Comparison of ENCODE assay signal across 9 cellular contexts in the genomic region with DNA sequence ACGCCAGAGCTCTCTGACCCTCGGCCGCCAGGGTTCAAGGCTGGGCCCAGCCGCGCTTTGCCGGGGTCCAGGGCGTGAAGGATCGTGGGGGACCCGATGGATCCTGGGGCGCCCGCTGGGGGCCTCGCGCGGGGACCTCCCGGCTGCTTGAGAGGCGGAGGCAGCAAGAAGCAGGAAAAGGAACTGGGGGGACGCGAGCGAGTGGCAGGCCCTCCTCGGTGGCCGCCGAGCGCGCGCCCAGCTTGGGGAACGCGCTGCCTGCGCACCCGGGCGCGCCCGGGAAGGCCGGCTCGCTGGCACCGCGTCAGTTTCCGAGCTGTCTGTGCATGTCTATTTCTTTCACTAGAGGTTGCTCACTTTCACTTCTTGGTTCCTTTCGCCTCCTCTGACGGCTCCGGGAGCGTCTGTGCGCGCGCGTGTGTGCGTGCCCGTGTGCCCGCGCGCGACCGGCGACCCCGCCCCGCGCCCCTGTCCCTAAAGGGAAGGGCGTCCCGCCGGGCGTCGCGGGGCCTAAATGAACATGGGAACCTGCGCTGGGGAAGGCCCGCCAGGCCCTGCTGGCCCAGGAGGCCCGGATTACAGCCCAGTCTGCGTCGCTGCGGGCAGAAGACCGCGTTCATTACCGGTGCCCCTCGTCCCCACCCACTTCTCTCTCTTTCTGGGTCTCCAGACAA.
DNase-seq lines count a peak whose midpoint lies in the region; ATAC-seq and TF ChIP-seq lines count a peak whose summit lies in the region.
"Had no signal": no experiment of that assay in that cellular context is flagged by ENCODE, and none has a peak within 500 bp of the region (broad histone marks: within the 10 kb centered on the region; RNA-seq: fewer than 3 reads in every experiment).

No MANE protein-coding gene starts in this region.

- DNase-seq in COR-L47 (lab: John Stamatoyannopoulos, UW) (peak; percentile 74), NCI-H1417 treated with DMSO at 0.1 percent for 48 hours (lab: John Stamatoyannopoulos, UW) (peak; percentile 55), dedifferentiated amniotic fluid mesenchymal stem cell (ENCODE audit: extremely low spot score) (peak; percentile 44)
- peak; percentile 68 for DNase-seq in activated CD4-positive, alpha-beta T cell treated with anti-CD3 and anti-CD28 coated beads, Interleukin-2, amount 50 U/mL, for 1 hour
- DNase-seq in stimulated activated CD4-positive, alpha-beta T cell treated with anti-CD3 and anti-CD28 coated beads, Interleukin-2, amount 100 ng/mL, for 4 hours (ENCODE audit: low read depth) = peak; percentile 58

- no peaks in the 10 kb centered on the region for H3K27me3 ChIP-seq in liver (ENCODE audit: control insufficient read depth in 4 of 4, insufficient read depth in 4 of 4, low read length in 3 of 4)

- H3K27ac ChIP-seq in liver (ENCODE audit: low read depth in 1 of 2, low read length in 2 of 2) = peak overlapping the region; percentile 91 to 92
- H3K27ac ChIP-seq: SK-N-MC had no signal

- WGBS in liver = 7% methylated on average over 72 of the region's 72 CpGs

- TF ChIP-seq CTCF in liver (IDR thresholded peaks at IDR 0.05; ENCODE audit: low read depth, low read length, missing input control) = no peak

- peak overlapping the region; percentile 23 to 82 for H3K9ac ChIP-seq in liver (ENCODE audit: low read depth in 1 of 2, low read length in 2 of 2)

- peak overlapping the region; percentile 24 to 66 (median 53) for H3K4me3 ChIP-seq in liver (ENCODE audit: low read depth in 1 of 3, low read length in 3 of 3)
- H3K4me3 ChIP-seq: SK-N-MC had no signal

- TF ChIP-seq RAD21 in liver (IDR thresholded peaks at IDR 0.05) = peak; percentile 2 to 54

- ATAC-seq in GM21619 (IDR thresholded peaks at IDR 0.05; ENCODE audit: unreplicated experiment) = peak; percentile 68
- ATAC-seq in HG03457 (IDR thresholded peaks at IDR 0.05; ENCODE audit: unreplicated experiment) = no peak

- H3K9me3 ChIP-seq in liver (ENCODE audit: control insufficient read depth in 4 of 4, low read length in 3 of 4) = no peaks in the 10 kb centered on the region

- H3K36me3 ChIP-seq in liver (ENCODE audit: control insufficient read depth in 4 of 4, insufficient read depth in 3 of 4, low read depth in 1 of 4, low read length in 3 of 4) = no peaks in the 10 kb centered on the region

- H3K4me1 ChIP-seq in liver (ENCODE audit: control insufficient read depth in 4 of 4, insufficient read depth in 4 of 4, low read length in 3 of 4) = peaks cover 2 to 7% (median 6%) of the 10 kb centered on the region in 4 donors

TF ChIP-seq in liver, 16 proteins besides CTCF, POLR2A, EP300 and RAD21:
- TF ChIP-seq GABPA (IDR thresholded peaks at IDR 0.05 in 1 of 2, conservative IDR thresholded peaks at IDR 0.05 in 1 of 2) (no peak), NR2F2 (IDR thresholded peaks at IDR 0.05) (no peak), YY1 (IDR thresholded peaks at IDR 0.05) (no peak), FOXA1 (IDR thresholded peaks at IDR 0.05) (no peak), JUND (IDR thresholded peaks at IDR 0.05) (no peak), HNF4A (conservative IDR thresholded peaks at IDR 0.05) (no peak), ZBTB33 (IDR thresholded peaks at IDR 0.05) (no peak), TAF1 (conservative IDR thresholded peaks at IDR 0.05) (no peak)
- TF ChIP-seq, protein P1, sequence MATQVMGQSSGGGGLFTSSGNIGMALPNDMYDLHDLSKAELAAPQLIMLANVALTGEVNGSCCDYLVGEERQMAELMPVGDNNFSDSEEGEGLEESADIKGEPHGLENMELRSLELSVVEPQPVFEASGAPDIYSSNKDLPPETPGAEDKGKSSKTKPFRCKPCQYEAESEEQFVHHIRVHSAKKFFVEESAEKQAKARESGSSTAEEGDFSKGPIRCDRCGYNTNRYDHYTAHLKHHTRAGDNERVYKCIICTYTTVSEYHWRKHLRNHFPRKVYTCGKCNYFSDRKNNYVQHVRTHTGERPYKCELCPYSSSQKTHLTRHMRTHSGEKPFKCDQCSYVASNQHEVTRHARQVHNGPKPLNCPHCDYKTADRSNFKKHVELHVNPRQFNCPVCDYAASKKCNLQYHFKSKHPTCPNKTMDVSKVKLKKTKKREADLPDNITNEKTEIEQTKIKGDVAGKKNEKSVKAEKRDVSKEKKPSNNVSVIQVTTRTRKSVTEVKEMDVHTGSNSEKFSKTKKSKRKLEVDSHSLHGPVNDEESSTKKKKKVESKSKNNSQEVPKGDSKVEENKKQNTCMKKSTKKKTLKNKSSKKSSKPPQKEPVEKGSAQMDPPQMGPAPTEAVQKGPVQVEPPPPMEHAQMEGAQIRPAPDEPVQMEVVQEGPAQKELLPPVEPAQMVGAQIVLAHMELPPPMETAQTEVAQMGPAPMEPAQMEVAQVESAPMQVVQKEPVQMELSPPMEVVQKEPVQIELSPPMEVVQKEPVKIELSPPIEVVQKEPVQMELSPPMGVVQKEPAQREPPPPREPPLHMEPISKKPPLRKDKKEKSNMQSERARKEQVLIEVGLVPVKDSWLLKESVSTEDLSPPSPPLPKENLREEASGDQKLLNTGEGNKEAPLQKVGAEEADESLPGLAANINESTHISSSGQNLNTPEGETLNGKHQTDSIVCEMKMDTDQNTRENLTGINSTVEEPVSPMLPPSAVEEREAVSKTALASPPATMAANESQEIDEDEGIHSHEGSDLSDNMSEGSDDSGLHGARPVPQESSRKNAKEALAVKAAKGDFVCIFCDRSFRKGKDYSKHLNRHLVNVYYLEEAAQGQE (IDR thresholded peaks at IDR 0.05) = no peak
TF ChIP-seq in liver: peak in this region for 0.
